In genomic region chr9:79237861-79238260, GRCh38 we compare ENCODE assay signal across 1 cellular context.
TF ChIP-seq lines count a peak whose summit lies in the region.

No MANE protein-coding gene starts in this region.

TF ChIP-seq in IMR-90, 13 proteins besides CTCF, POLR2A, EP300 and RAD21 (continued from another document):
- TF ChIP-seq ELK1 (IDR thresholded peaks at IDR 0.05; ENCODE audit: borderline replicate concordance, low read depth, low read length), result no peak
- TF ChIP-seq MXI1 (IDR thresholded peaks at IDR 0.05; ENCODE audit: borderline replicate concordance, low read depth, low read length), result no peak
- no peak for TF ChIP-seq RFX5 (IDR thresholded peaks at IDR 0.05; ENCODE audit: low read depth, low read length)
- no peak for TF ChIP-seq BHLHE40 (IDR thresholded peaks at IDR 0.05; ENCODE audit: low read depth, low read length)
- TF ChIP-seq MAZ (IDR thresholded peaks at IDR 0.05; ENCODE audit: borderline replicate concordance, low read depth, low read length), result no peak
